ENCODE assay signal across 3 cellular contexts in the genomic region with DNA sequence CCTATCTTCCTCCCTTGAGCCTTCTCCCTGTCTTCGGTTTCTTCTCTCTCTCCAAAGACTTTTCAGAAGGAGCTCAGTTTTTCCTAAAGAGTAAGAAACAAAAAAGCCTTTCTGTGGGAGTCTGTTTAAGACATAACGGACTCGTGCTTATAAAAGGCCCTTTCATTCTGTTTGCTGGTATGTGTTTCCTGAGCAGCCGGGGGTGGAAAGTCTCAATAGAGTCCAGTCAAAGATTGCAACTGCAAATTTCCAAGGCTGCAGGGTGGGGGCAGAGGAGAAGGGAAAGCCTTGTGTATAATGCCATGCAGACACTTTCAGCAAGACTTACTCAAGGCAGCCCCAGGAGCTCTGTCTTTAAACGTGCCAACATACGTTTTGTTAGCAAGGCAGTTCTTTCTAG.
TF ChIP-seq lines count a peak whose summit lies in the region.

No MANE protein-coding gene starts in this region.

TF ChIP-seq in SK-N-SH, 30 proteins besides CTCF, POLR2A, EP300 and RAD21 (continues in another document):
- TF ChIP-seq NFIC (IDR thresholded peaks at IDR 0.05; ENCODE audit: borderline replicate concordance) (no peak), MXI1 (IDR thresholded peaks at IDR 0.05; ENCODE audit: low read depth, low read length) (no peak), USF2 (IDR thresholded peaks at IDR 0.05; ENCODE audit: borderline replicate concordance, low read depth, low read length) (no peak), EZH2phosphoT487 (IDR thresholded peaks at IDR 0.05; ENCODE audit: borderline replicate concordance, low read depth) (no peak), PBX3 (IDR thresholded peaks at IDR 0.05) (no peak), YY1 (IDR thresholded peaks at IDR 0.05; ENCODE audit: low read depth) (no peak), JUND (IDR thresholded peaks at IDR 0.05) (no peak), ELF1 (IDR thresholded peaks at IDR 0.05) (no peak), RXRA (IDR thresholded peaks at IDR 0.05; ENCODE audit: borderline replicate concordance, low read depth) (no peak), USF1 (IDR thresholded peaks at IDR 0.05; ENCODE audit: borderline replicate concordance, low read depth) (no peak), RFX5 (IDR thresholded peaks at IDR 0.05; ENCODE audit: low read length) (no peak), TAF1 (IDR thresholded peaks at IDR 0.05; ENCODE audit: borderline replicate concordance, low read depth, low read length) (no peak), FOXM1 (IDR thresholded peaks at IDR 0.05; ENCODE audit: low read depth) (no peak), REST (IDR thresholded peaks at IDR 0.05; ENCODE audit: low read depth, low read length) (no peak)

TF ChIP-seq in SK-N-SH treated with all-trans-retinoic acid at 6 μM for 48 hours, 23 proteins besides CTCF, POLR2A, EP300 and RAD21:
- no peak for TF ChIP-seq CREB5 (CRISPR knock-in tag; IDR thresholded peaks at IDR 0.05; ENCODE audit: low read depth)
- TF ChIP-seq, protein P1, sequence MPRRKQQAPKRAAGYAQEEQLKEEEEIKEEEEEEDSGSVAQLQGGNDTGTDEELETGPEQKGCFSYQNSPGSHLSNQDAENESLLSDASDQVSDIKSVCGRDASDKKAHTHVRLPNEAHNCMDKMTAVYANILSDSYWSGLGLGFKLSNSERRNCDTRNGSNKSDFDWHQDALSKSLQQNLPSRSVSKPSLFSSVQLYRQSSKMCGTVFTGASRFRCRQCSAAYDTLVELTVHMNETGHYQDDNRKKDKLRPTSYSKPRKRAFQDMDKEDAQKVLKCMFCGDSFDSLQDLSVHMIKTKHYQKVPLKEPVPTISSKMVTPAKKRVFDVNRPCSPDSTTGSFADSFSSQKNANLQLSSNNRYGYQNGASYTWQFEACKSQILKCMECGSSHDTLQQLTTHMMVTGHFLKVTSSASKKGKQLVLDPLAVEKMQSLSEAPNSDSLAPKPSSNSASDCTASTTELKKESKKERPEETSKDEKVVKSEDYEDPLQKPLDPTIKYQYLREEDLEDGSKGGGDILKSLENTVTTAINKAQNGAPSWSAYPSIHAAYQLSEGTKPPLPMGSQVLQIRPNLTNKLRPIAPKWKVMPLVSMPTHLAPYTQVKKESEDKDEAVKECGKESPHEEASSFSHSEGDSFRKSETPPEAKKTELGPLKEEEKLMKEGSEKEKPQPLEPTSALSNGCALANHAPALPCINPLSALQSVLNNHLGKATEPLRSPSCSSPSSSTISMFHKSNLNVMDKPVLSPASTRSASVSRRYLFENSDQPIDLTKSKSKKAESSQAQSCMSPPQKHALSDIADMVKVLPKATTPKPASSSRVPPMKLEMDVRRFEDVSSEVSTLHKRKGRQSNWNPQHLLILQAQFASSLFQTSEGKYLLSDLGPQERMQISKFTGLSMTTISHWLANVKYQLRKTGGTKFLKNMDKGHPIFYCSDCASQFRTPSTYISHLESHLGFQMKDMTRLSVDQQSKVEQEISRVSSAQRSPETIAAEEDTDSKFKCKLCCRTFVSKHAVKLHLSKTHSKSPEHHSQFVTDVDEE (CRISPR knock-in tag; IDR thresholded peaks at IDR 0.05): no peak
- no peak for TF ChIP-seq BACH2 (CRISPR knock-in tag; IDR thresholded peaks at IDR 0.05; ENCODE audit: borderline replicate concordance)
- no peak for TF ChIP-seq PPARA (CRISPR knock-in tag; IDR thresholded peaks at IDR 0.05; ENCODE audit: borderline replicate concordance)
- no peak for TF ChIP-seq ESRRG (CRISPR knock-in tag; IDR thresholded peaks at IDR 0.05)
- no peak for TF ChIP-seq ZNF70 (CRISPR knock-in tag; IDR thresholded peaks at IDR 0.05)
- no peak for TF ChIP-seq ARNTL (CRISPR knock-in tag; IDR thresholded peaks at IDR 0.05; ENCODE audit: borderline replicate concordance, low read depth)
- no peak for TF ChIP-seq OSR1 (CRISPR knock-in tag; IDR thresholded peaks at IDR 0.05)
- TF ChIP-seq TOX (CRISPR knock-in tag; IDR thresholded peaks at IDR 0.05; ENCODE audit: borderline replicate concordance): no peak
- TF ChIP-seq RARB (CRISPR knock-in tag; IDR thresholded peaks at IDR 0.05): no peak

TF ChIP-seq in endothelial cell of umbilical vein, 7 proteins besides CTCF, POLR2A, EP300 and RAD21:
- TF ChIP-seq EZH2 (IDR thresholded peaks at IDR 0.05; ENCODE audit: borderline replicate concordance, low read depth, low read length, severe bottlenecking) (peak; percentile 37), POLR2AphosphoS5 (IDR thresholded peaks at IDR 0.05; ENCODE audit: insufficient read depth, low read depth, low read length) (no peak), MYC (IDR thresholded peaks at IDR 0.05; ENCODE audit: low read depth, low read length) (no peak), GATA2 (IDR thresholded peaks at IDR 0.05; ENCODE audit: insufficient read depth, insufficient read length, low read depth, low read length) (no peak), FOS (IDR thresholded peaks at IDR 0.05; ENCODE audit: borderline replicate concordance, insufficient read depth, low read length) (no peak)
